ENCODE assay signal across 3 cellular contexts in the genomic region with DNA sequence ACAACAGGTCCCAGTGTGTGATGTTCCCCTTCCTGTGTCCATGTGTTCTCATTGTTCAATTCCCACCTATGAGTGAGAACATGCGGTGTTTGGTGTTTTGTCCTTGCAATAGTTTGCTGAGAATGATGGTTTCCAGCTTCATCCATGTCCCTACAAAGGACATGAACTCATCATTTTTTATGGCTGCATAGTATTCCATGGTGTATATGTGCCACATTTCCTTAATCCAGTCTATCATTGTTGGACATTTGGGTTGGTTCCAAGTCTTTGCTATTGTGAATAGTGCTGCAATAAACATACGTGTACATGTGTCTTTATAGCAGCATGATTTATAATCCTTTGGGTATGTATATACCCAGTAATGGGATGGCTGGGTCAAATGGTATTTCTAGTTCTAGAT. TPM values are rescaled to one million over a fixed set of nuclear protein-coding genes. Genes with fewer than 3 reads are reported as not detected.
DNase-seq lines count a peak whose midpoint lies in the region; ATAC-seq, FAIRE-seq and TF ChIP-seq lines count a peak whose summit lies in the region.
"Not testable (repeated sequence)": the region's sequence is repeated elsewhere in the genome, so short reads cannot be mapped to it uniquely, and the experiment has no call there.

No MANE protein-coding gene starts in this region.

- TF ChIP-seq EP300 in K562 (IDR thresholded peaks at IDR 0.05; ENCODE audit: low read length) = not testable (repeated sequence)

- not testable (repeated sequence) for ATAC-seq in Panc1, K562

- not testable (repeated sequence) for H3K9ac ChIP-seq in K562 (ENCODE audit: insufficient read depth in 1 of 2, low read depth in 2 of 2, low read length in 2 of 2)

- not testable (repeated sequence) for H3K27ac ChIP-seq in HEK293 (ENCODE audit: extremely low read depth, low read depth, low read length); K562 (ENCODE audit: extremely low read depth, low read depth, low read length)
- peak overlapping the region; percentile 64; the same call in 1 of the 2 replicates for H3K27ac ChIP-seq in Panc1 (ENCODE audit: low read length)

- not testable (repeated sequence) for H4K20me1 ChIP-seq in K562 (replicated peaks; ENCODE audit: control insufficient read depth, insufficient read depth, low read length)

- H3K4me2 ChIP-seq in K562 (ENCODE audit: insufficient read depth, low read length) = not testable (repeated sequence)

- TF ChIP-seq RAD21 in K562 (CRISPR knock-in tag; conservative IDR thresholded peaks at IDR 0.05 in 1 of 2, IDR thresholded peaks at IDR 0.05 in 1 of 2) = not testable (repeated sequence)

- POLR2A ChIA-PET in HEK293 (lab: Yijun Ruan, JAX); Panc1 (lab: Charles Lee): not testable (repeated sequence)
- POLR2A ChIA-PET in K562 (lab: Yijun Ruan, JAX) = interaction anchor here (1.3 kb wide), 1 partner anchor 9 kb away, joined by 3 read pairs; no protein-coding TSS in a partner anchor

- H3K79me2 ChIP-seq in K562 (ENCODE audit: control insufficient read depth, insufficient read depth, low read length) = not testable (repeated sequence)

- not testable (repeated sequence) for H3K36me3 ChIP-seq in HEK293 (ENCODE audit: control insufficient read depth in 2 of 2, insufficient read depth in 1 of 2, low read length in 2 of 2); Panc1 (ENCODE audit: control insufficient read depth, insufficient read depth, low read length); K562 (ENCODE audit: control insufficient read depth, insufficient read depth, low read length)

- in situ Hi-C loops in Panc1 (cut with HindIII; ENCODE audit: low pct_unique_long_range_greater_than_20kb, low sequenced_read_pairs); K562 (cut with MboI): not testable (repeated sequence)

- not testable (repeated sequence) for TF ChIP-seq CTCF in HEK293 (tag by site-specific recombination; IDR thresholded peaks at IDR 0.05); Panc1 (IDR thresholded peaks at IDR 0.05); K562 (IDR thresholded peaks at IDR 0.05 in 2 of 3, conservative IDR thresholded peaks at IDR 0.05 in 1 of 3; ENCODE audit: insufficient read depth in 2 of 3, low read depth in 1 of 3, low read length in 3 of 3)

- WGBS in K562 (ENCODE audit: insufficient coverage, low coverage, missing lambda C conversion rate) = 67% methylated on average over 1 of the region's 2 CpGs

- not testable (repeated sequence) for DNase-seq in Panc1 (ENCODE audit: low read depth, low spot score); K562 (ENCODE audit: extremely low read depth in 1 of 4, low spot score in 3 of 4)

- intact Hi-C loops in Panc1 (cut with micrococcal nuclease; ENCODE audit: unreplicated experiment); K562 (cut with micrococcal nuclease): not testable (repeated sequence)

- H3K27me3 ChIP-seq in Panc1 (ENCODE audit: control insufficient read depth, insufficient read depth, low read length); K562 (ENCODE audit: control insufficient read depth in 2 of 2, insufficient read depth in 2 of 2, low read length in 2 of 2): not testable (repeated sequence)

- not testable (repeated sequence) for BruUV-seq in Panc1 (replicated peaks; lab: Mats Ljungman, UMichigan); K562 (replicated peaks; lab: Mats Ljungman, UMichigan)

- TF ChIP-seq POLR2A in K562 (conservative IDR thresholded peaks at IDR 0.05) = not testable (repeated sequence)

- CTCF ChIA-PET in HEK293 (lab: Yijun Ruan, JAX); Panc1 (lab: Charles Lee); K562 (lab: Yijun Ruan, JAX; ENCODE audit: low intra/inter-chr PET ratio): not testable (repeated sequence)

- H3K4me1 ChIP-seq in HEK293 (ENCODE audit: control insufficient read depth, insufficient read depth, low read length) (peaks cover 19% of the 10 kb centered on the region), Panc1 (ENCODE audit: control insufficient read depth, insufficient read depth, low read length) (peaks cover 41% of the 10 kb centered on the region), K562 (replicated peaks in 1 of 2; ENCODE audit: control insufficient read depth in 2 of 2, insufficient read depth in 2 of 2, low read length in 2 of 2) (peaks cover 15 to 24% of the 10 kb centered on the region in 2 experiments)

- not testable (repeated sequence) for H2AFZ ChIP-seq in K562 (ENCODE audit: low read depth, low read length)

- not testable (repeated sequence) for H3K9me3 ChIP-seq in HEK293 (ENCODE audit: control insufficient read depth, insufficient read depth, low read depth, low read length); Panc1 (ENCODE audit: control insufficient read depth, insufficient read depth, low read depth, low read length); K562 (replicated peaks; ENCODE audit: control insufficient read depth, insufficient read depth, low read depth, low read length)

- H3K4me3 ChIP-seq in HEK293 (ENCODE audit: low read depth, low read length); Panc1 (ENCODE audit: low read depth in 2 of 2, low read length in 2 of 2); K562: not testable (repeated sequence)

- not testable (repeated sequence) for H3K9me1 ChIP-seq in K562 (ENCODE audit: control insufficient read depth, insufficient read depth, low read length)

- FAIRE-seq in K562 (lab: Jason Lieb, UNC) = not testable (repeated sequence)

TF ChIP-seq in HEK293, 187 proteins besides CTCF, POLR2A, EP300 and RAD21 (continues in another document):
- peak; percentile 99 for TF ChIP-seq ZNF146 (tag by site-specific recombination; IDR thresholded peaks at IDR 0.05)
- TF ChIP-seq, protein P1, sequence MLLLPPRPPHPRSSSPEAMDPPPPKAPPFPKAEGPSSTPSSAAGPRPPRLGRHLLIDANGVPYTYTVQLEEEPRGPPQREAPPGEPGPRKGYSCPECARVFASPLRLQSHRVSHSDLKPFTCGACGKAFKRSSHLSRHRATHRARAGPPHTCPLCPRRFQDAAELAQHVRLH (tag by site-specific recombination; IDR thresholded peaks at IDR 0.05) = peak; percentile 75

TF ChIP-seq in K562, 482 proteins besides CTCF, POLR2A, EP300 and RAD21:
- peak; percentile 47; the same call in 1 of the 2 replicates for TF ChIP-seq BCOR (IDR thresholded peaks at IDR 0.05)
- TF ChIP-seq ZNF146 (CRISPR knock-in tag; IDR thresholded peaks at IDR 0.05; ENCODE audit: unreplicated experiment) = peak; percentile 28

RNA-seq across cellular contexts. Expression of gene SMAD3, which starts 44.7 kb away (rescaled TPM):
- 394 TPM for total RNA-seq in Panc1 (2021; ENCODE audit: unreplicated experiment)
- polyA plus RNA-seq in Panc1 (2012; ENCODE audit: insufficient read length) = 255 TPM
- 61.6 and 88.8 TPM in 2 replicates for total RNA-seq in K562 (2011; cell fraction: chromatin; rRNA removed; ENCODE audit: low replicate concordance)
- total RNA-seq in K562 (2011; cell fraction: nucleolus; rRNA removed) = 33.5 and 35.9 TPM in 2 replicates
- total RNA-seq in K562 (2011; cell fraction: nucleoplasm; rRNA removed) = 44.2 and 72.8 TPM in 2 replicates
- 11.1 and 11.9 TPM in 2 replicates for total RNA-seq in K562 (2014; rRNA removed)
- total RNA-seq in K562 (2014; rRNA removed; fragmentation: Illumina TruSeq; extraction: Trizol) = 9.2 and 11.0 TPM in 2 replicates
- 9.1 and 9.6 TPM in 2 replicates for total RNA-seq in K562 (2015; rRNA removed; fragmentation: Illumina TruSeq; extraction: Trizol)
- total RNA-seq in K562 (2021) = 24.3 and 30.1 TPM in 2 replicates
- 14.6 and 22.6 TPM in 2 replicates for polyA plus RNA-seq in K562 (2011; rRNA removed)
- polyA plus RNA-seq in K562 (2011; cell fraction: cytosol; rRNA removed) = 11.5 and 14.8 TPM in 2 replicates
- polyA plus RNA-seq in K562 (2011; cell fraction: nucleus; rRNA removed) = 52.1 and 90.9 TPM in 2 replicates
- 17.9 and 20.7 TPM in 2 replicates for polyA plus RNA-seq in K562 (2012)
- polyA plus RNA-seq in K562 (2014; fragmentation: Illumina TruSeq; extraction: Trizol) = 34.7 and 39.2 TPM in 2 replicates
- polyA plus RNA-seq in K562 (2014; fragmentation: Nextera tagmentation; extraction: Ambion mirVana) = 1 to 10 TPM; 4.3 to 5.0 TPM
- polyA plus RNA-seq in K562 (2014; rRNA removed) = 13.3 and 14.3 TPM in 2 replicates
- polyA minus RNA-seq in K562 (2011; rRNA and poly(A)+ RNA removed) = 14.9 and 15.1 TPM in 2 replicates
- 15.1 and 16.3 TPM in 2 replicates for polyA minus RNA-seq in K562 (2011; cell fraction: cytosol; rRNA and poly(A)+ RNA removed)
- 12.7 and 18.8 TPM in 2 replicates for polyA minus RNA-seq in K562 (2011; cell fraction: nucleus; rRNA and poly(A)+ RNA removed)
